In the genomic region with DNA sequence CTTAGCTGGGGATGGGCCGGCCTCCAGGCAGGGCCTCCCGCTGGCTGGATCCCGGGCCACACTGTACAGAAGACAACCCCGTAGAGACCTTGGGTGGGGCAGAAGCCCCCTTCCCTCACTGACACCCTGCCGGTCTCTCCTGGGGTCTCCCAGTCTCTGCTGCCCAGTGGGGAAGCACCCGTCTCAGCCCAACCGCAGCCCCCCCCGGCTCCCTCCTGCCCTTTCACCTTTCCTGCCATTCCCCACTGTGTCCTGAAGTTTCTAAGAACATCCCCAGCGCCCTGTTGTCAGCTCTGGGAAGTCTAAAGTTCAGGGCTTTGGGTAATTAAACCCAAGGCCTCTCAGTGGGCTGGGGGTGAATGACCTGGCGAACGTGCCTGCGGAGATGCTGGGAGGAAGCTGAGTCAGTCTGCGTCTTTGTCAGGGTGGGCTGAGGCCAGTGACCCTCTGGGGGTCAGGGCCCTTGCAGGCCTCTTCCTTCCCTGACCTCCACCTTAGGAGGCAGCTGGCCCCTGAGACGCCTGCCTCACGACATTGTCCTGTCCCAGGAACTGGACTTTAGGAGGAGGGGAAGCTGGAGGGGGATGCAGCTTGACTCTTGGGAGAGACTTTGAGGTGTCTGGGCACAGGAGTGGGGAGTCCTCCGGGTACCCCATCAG, we compare ENCODE assay signal across 26 cellular contexts. TPM values are rescaled to one million over a fixed set of nuclear protein-coding genes. Genes with fewer than 3 reads are reported as not detected.
DNase-seq lines count a peak whose midpoint lies in the region; ATAC-seq and TF ChIP-seq lines count a peak whose summit lies in the region.
"Had no signal": no experiment of that assay in that cellular context is flagged by ENCODE, and none has a peak within 500 bp of the region (broad histone marks: within the 10 kb centered on the region; RNA-seq: fewer than 3 reads in every experiment).

No MANE protein-coding gene starts in this region.

- no peak overlapping the region for H2BK5ac ChIP-seq in neuronal stem cell (ENCODE audit: low read length)

- H3K4ac ChIP-seq in neuronal stem cell (ENCODE audit: low read length) = no peak overlapping the region

- H2BK12ac ChIP-seq in neuronal stem cell (ENCODE audit: low read length) = no peak overlapping the region

- ATAC-seq in left ventricle myocardium superior (no peak), HG02973 (IDR thresholded peaks at IDR 0.05; ENCODE audit: unreplicated experiment) (no peak)
- ATAC-seq: activated naive CD4-positive, alpha-beta T cell treated with anti-CD3 and anti-CD28 coated beads, Interleukin-2, amount 50 U/mL, for 72 hours had no signal

- H3K4me1 ChIP-seq in left ventricle myocardium inferior (peaks cover 12% of the 10 kb centered on the region), neuronal stem cell (ENCODE audit: control insufficient read depth in 2 of 2, insufficient read depth in 1 of 2, low read depth in 1 of 2, low read length in 2 of 2) (peaks cover 11 to 23% of the 10 kb centered on the region in 2 donors)
- H3K4me1 ChIP-seq: prostate gland had no signal

- no peak overlapping the region for H4K91ac ChIP-seq in neuronal stem cell (ENCODE audit: low read depth, low read length, poor library complexity)

- peak; percentile 12 for DNase-seq in left ventricle myocardium superior
- no peak for DNase-seq in left ventricle myocardium inferior
- DNase-seq in epithelial cell of proximal tubule (ENCODE audit: low read depth) = peak; percentile 36
- no peak for DNase-seq in neuronal stem cell (ENCODE audit: low spot score)
- no peak for DNase-seq in DMS79 treated with DMSO at 0.1 percent for 48 hours (lab: John Stamatoyannopoulos, UW)
- no peak for DNase-seq in stimulated activated naive CD4-positive, alpha-beta T cell treated with Interleukin-2 at 50 U/mL for 16 hours (lab: John Stamatoyannopoulos, UW)
- DNase-seq in NCI-H146 (lab: John Stamatoyannopoulos, UW) = no peak
- DNase-seq: 8988T; activated CD4-positive, alpha-beta T cell treated with anti-CD3 and anti-CD28 coated beads for 4 hours; Karpas-422; NCI-H1417 treated with DMSO at 0.1 percent for 48 hours; NCI-H2081 treated with DMSO at 0.1 percent for 48 hours; NCI-H226; NCI-H69; SIG-M5; sigmoid colon; stimulated activated CD4-positive, alpha-beta T cell treated with anti-CD3 and anti-CD28 coated beads, Interleukin-4, amount 100 ng/mL, for 4 hours; upper lobe of left lung had no signal

- H3K9me3 ChIP-seq in left ventricle myocardium inferior (replicated peaks) = no peaks in the 10 kb centered on the region
- H3K9me3 ChIP-seq in neuronal stem cell (replicated peaks in 1 of 2; ENCODE audit: control insufficient read depth in 2 of 2, insufficient read depth in 1 of 2, low read depth in 1 of 2, low read length in 2 of 2) = no peaks in the 10 kb centered on the region
- H3K9me3 ChIP-seq: prostate gland, sigmoid colon, upper lobe of left lung had no signal

- H3K36me3 ChIP-seq in left ventricle myocardium inferior (no peaks in the 10 kb centered on the region), neuronal stem cell (replicated peaks in 1 of 2; ENCODE audit: control insufficient read depth in 2 of 2, insufficient read depth in 2 of 2, low read length in 2 of 2) (no peaks in the 10 kb centered on the region)
- H3K36me3 ChIP-seq: prostate gland, sigmoid colon, upper lobe of left lung had no signal

- peak overlapping the region; percentile 27 for H3K18ac ChIP-seq in neuronal stem cell (ENCODE audit: low read length)

- H3K23ac ChIP-seq in neuronal stem cell (ENCODE audit: low read depth, low read length, poor library complexity) = no peak overlapping the region

- no peaks in the 10 kb centered on the region for H3K79me1 ChIP-seq in neuronal stem cell (ENCODE audit: low read depth, low read length)

- H3K27ac ChIP-seq in left ventricle myocardium inferior (replicated peaks) = no peak overlapping the region
- H3K27ac ChIP-seq in neuronal stem cell (replicated peaks; ENCODE audit: low read length) = no peak overlapping the region
- H3K27ac ChIP-seq: HL-60, prostate gland, sigmoid colon, upper lobe of left lung had no signal

- H3K27me3 ChIP-seq in left ventricle myocardium inferior (ENCODE audit: low read depth) = peaks cover 44% of the 10 kb centered on the region
- H3K27me3 ChIP-seq in neuronal stem cell (ENCODE audit: control insufficient read depth in 3 of 3, insufficient read depth in 3 of 3, low read depth in 1 of 3, low read length in 3 of 3) = peaks cover 0 to 8% (median 2%) of the 10 kb centered on the region in 3 experiments
- H3K27me3 ChIP-seq: upper lobe of left lung had no signal

- TF ChIP-seq CTCF in left ventricle myocardium inferior (IDR thresholded peaks at IDR 0.05; ENCODE audit: borderline replicate concordance) (no peak), epithelial cell of proximal tubule (conservative IDR thresholded peaks at IDR 0.05; ENCODE audit: low read depth, low read length) (no peak)

- H3K14ac ChIP-seq in neuronal stem cell (ENCODE audit: low read length) = no peak overlapping the region

- H3K9ac ChIP-seq in neuronal stem cell (ENCODE audit: low read depth, low read length, poor library complexity) = no peak overlapping the region

- no peak overlapping the region for H2AK5ac ChIP-seq in neuronal stem cell (ENCODE audit: low read depth, low read length)

- H3K4me2 ChIP-seq in neuronal stem cell (ENCODE audit: insufficient read depth, low read length, poor library complexity, severe bottlenecking) = no peak overlapping the region

- H2AFZ ChIP-seq in neuronal stem cell (ENCODE audit: low read length) = no peak overlapping the region

- H2BK120ac ChIP-seq in neuronal stem cell (ENCODE audit: low read depth, low read length) = no peak overlapping the region

- intact Hi-C loops in left ventricle myocardium superior (cut with micrococcal nuclease) = no loop called here
- intact Hi-C loops in left ventricle myocardium inferior (cut with micrococcal nuclease) = no loop called here

- H3K4me3 ChIP-seq in left ventricle myocardium inferior (no peak overlapping the region), epithelial cell of proximal tubule (ENCODE audit: low read depth, low read length) (no peak overlapping the region), neuronal stem cell (ENCODE audit: low read length in 2 of 2) (no peak overlapping the region)
- H3K4me3 ChIP-seq: prostate gland, sigmoid colon, upper lobe of left lung had no signal

- WGBS in neuronal stem cell (ENCODE audit: extremely low coverage in 2 of 2, insufficient read length in 2 of 2, insufficient replicate concordance in 1 of 2), 2 donors = no CpG with 5 or more reads among the region's 16 CpGs

- H4K8ac ChIP-seq in neuronal stem cell (ENCODE audit: low read depth, low read length) = no peak overlapping the region

- no peak overlapping the region for H2BK15ac ChIP-seq in neuronal stem cell (ENCODE audit: low read length)

RNA-seq across cellular contexts. Expression of a gene that starts 1.4 kb away (rescaled TPM):
- total RNA-seq in left ventricle myocardium superior (not detected), left ventricle myocardium inferior (not detected), epithelial cell of proximal tubule (0.12 TPM in 1 of 2 replicates, not detected in the other)
- 0.07 TPM for polyA plus RNA-seq in neuronal stem cell (2013, experiment 1 of 2)
- polyA plus RNA-seq in neuronal stem cell (2013, experiment 2 of 2) = not detected
- total RNA-seq: activated naive CD4-positive, alpha-beta T cell treated with anti-CD3 and anti-CD28 coated beads, Interleukin-2, amount 50 U/mL, for 72 hours; activated T-helper 2 cell treated with anti-CD3 and anti-CD28 coated beads, Interferon-gamma antibody, Interleukin-2, Interleukin-4, amounts not matched to agents 10 μg/mL and 5 μg/mL and 100 μg/mL, durations not matched to agents 14 hours and 24 hours and 36 hours; cerebellum; frontal cortex; sigmoid colon had no signal

RNA-seq across cellular contexts. Expression of a gene that starts 3.7 kb away (rescaled TPM):
- not detected for total RNA-seq in left ventricle myocardium superior
- not detected for total RNA-seq in left ventricle myocardium inferior
- total RNA-seq in epithelial cell of proximal tubule = not detected in 2 replicates
- polyA plus RNA-seq in neuronal stem cell (2013, experiment 1 of 2) = 1.1 TPM
- 0.84 TPM for polyA plus RNA-seq in neuronal stem cell (2013, experiment 2 of 2)
- total RNA-seq: activated naive CD4-positive, alpha-beta T cell treated with anti-CD3 and anti-CD28 coated beads, Interleukin-2, amount 50 U/mL, for 72 hours; activated T-helper 2 cell treated with anti-CD3 and anti-CD28 coated beads, Interferon-gamma antibody, Interleukin-2, Interleukin-4, amounts not matched to agents 10 μg/mL and 5 μg/mL and 100 μg/mL, durations not matched to agents 14 hours and 24 hours and 36 hours; cerebellum; frontal cortex had no signal
- polyA plus RNA-seq: CD14-positive monocyte had no signal

Comparison
In these comparisons a context has a peak if more than half of its experiments do, and no peak if none do; other contexts are left out.
1. DNase-seq: peak in left ventricle myocardium superior (single experiment) and epithelial cell of proximal tubule (single experiment); none in left ventricle myocardium inferior (single experiment), neuronal stem cell (single experiment), DMS79 treated with DMSO at 0.1 percent for 48 hours (single experiment), stimulated activated naive CD4-positive, alpha-beta T cell treated with Interleukin-2 at 50 U/mL for 16 hours (single experiment) and NCI-H146 (single experiment).